Comparison of ENCODE assay signal across 8 cellular contexts in the genomic region with DNA sequence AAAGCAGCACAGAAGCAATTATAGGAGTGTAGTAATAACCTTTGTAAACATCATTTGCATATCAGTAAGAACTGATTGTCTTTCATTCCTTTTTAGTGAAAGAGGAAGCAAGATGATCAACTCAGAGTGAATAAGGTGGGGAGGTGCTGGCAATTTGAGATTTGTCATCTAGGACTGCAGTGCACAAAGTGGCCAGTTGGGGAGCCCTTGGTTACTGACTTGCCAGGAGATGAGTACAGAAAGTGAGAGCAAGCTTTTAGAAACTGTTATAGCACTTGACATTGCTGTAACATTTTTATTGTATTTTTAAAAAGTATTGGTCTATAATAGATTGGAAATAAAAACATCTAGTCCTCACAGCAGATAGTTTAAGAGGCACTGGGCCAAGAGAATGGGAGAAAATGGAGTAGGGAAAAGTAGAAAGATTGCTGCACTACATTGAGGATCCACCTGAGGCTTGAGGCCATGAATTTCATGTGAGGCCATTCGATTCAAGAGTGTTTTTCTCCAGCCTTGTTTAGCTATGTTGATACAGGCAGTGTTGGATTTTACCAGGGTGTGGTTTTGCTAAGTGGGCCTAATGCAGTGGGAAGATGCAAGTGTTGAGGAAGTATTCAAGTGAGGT. TPM values are rescaled to one million over a fixed set of nuclear protein-coding genes. Genes with fewer than 3 reads are reported as not detected.
DNase-seq lines count a peak whose midpoint lies in the region; ATAC-seq and TF ChIP-seq lines count a peak whose summit lies in the region.

No MANE protein-coding gene starts in this region.

- CTCF ChIA-PET in Caco-2 (lab: Charles Lee): interaction anchor here (0.9 kb wide), 1 partner anchor 54 kb away, joined by 3 read pairs; no protein-coding TSS in a partner anchor

- H3K4me3 ChIP-seq in Caco-2 (ENCODE audit: low read depth, low read length): no peak overlapping the region
- no peak overlapping the region for H3K4me3 ChIP-seq in OCI-LY1 (ENCODE audit: low read depth, low read length, poor library complexity, severe bottlenecking)
- H3K4me3 ChIP-seq in smooth muscle cell: no peak overlapping the region
- H3K4me3 ChIP-seq in lower leg skin (ENCODE audit: low read depth, poor library complexity, severe bottlenecking): no peak overlapping the region

- intact Hi-C loops in Caco-2 (cut with micrococcal nuclease; ENCODE audit: unreplicated experiment): loop anchor here (1.0 kb wide), 1 partner anchor 267 kb away; no protein-coding TSS in a partner anchor
- intact Hi-C loops in lower leg skin (cut with DNase I; ENCODE audit: low total_unique reads): no loop called here

- H3K9me2 ChIP-seq in OCI-LY1 (ENCODE audit: low read depth, low read length): no peaks in the 10 kb centered on the region

- peaks cover 13% of the 10 kb centered on the region for H3K27me3 Mint-ChIP-seq in Caco-2 (ENCODE audit: insufficient read depth, unreplicated experiment)

- H3K9ac ChIP-seq in OCI-LY1 (ENCODE audit: low read length) (no peak overlapping the region), smooth muscle cell (ENCODE audit: low read depth) (no peak overlapping the region)

- no peaks in the 10 kb centered on the region for H3F3A ChIP-seq in OCI-LY1 (ENCODE audit: insufficient read depth, low read length)
- H3F3A ChIP-seq in smooth muscle cell (ENCODE audit: low read depth): no peaks in the 10 kb centered on the region

- H3K4me1 ChIP-seq in Caco-2 (no peaks in the 10 kb centered on the region), OCI-LY1 (ENCODE audit: insufficient read depth, low read length, severe bottlenecking) (no peaks in the 10 kb centered on the region), foreskin keratinocyte (no peaks in the 10 kb centered on the region), smooth muscle cell (ENCODE audit: low read depth) (no peaks in the 10 kb centered on the region)

- H2AFZ ChIP-seq in OCI-LY1 (ENCODE audit: low read length): no peak overlapping the region
- no peak overlapping the region for H2AFZ ChIP-seq in smooth muscle cell (ENCODE audit: low read depth)

- peak; percentile 70 to 80 for TF ChIP-seq CTCF in Caco-2 (IDR thresholded peaks at IDR 0.05; ENCODE audit: insufficient read depth in 1 of 2, low read depth in 1 of 2, low read length in 1 of 2, severe bottlenecking in 1 of 2, unreplicated experiment in 1 of 2)
- peak; percentile 84 for TF ChIP-seq CTCF in OCI-LY1 (IDR thresholded peaks at IDR 0.05; ENCODE audit: low read length)
- peak; percentile 70 for TF ChIP-seq CTCF in foreskin keratinocyte (conservative IDR thresholded peaks at IDR 0.05)
- TF ChIP-seq CTCF in smooth muscle cell (IDR thresholded peaks at IDR 0.05; ENCODE audit: borderline replicate concordance, insufficient read depth, poor library complexity, severe bottlenecking): peak; percentile 58
- TF ChIP-seq CTCF in lower leg skin (IDR thresholded peaks at IDR 0.05): no peak

- H3K36me3 Mint-ChIP-seq in Caco-2 (ENCODE audit: insufficient read depth, unreplicated experiment): no peaks in the 10 kb centered on the region

- no TSS peak for BruUV-seq in Caco-2 (replicated peaks; lab: Mats Ljungman, UMichigan)

- no peaks in the 10 kb centered on the region for H3K36me3 ChIP-seq in Caco-2 (ENCODE audit: control insufficient read depth, insufficient read depth, low read length)
- H3K36me3 ChIP-seq in OCI-LY1 (ENCODE audit: insufficient read depth, low read length): no peaks in the 10 kb centered on the region
- no peaks in the 10 kb centered on the region for H3K36me3 ChIP-seq in smooth muscle cell (ENCODE audit: low read depth)

- no peak overlapping the region for H3K27ac Mint-ChIP-seq in Caco-2 (ENCODE audit: unreplicated experiment)

- no peak overlapping the region for H3K27ac ChIP-seq in OCI-LY1 (ENCODE audit: low read depth, low read length, poor library complexity, severe bottlenecking)
- H3K27ac ChIP-seq in foreskin keratinocyte: no peak overlapping the region
- H3K27ac ChIP-seq in smooth muscle cell (ENCODE audit: low read depth): no peak overlapping the region

- DNase-seq in Caco-2: peak in 1 of 2 experiments; percentile 59
- peak; percentile 64 for DNase-seq in GM19240 (ENCODE audit: insufficient read length, low spot score)
- DNase-seq in activated T-cell treated with anti-CD3 and anti-CD28 coated beads, Interleukin-2, amount 50 U/mL, for 1 hour: peak; percentile 63
- peak in 1 of 2 donors; percentile 50 for DNase-seq in foreskin keratinocyte
- no peak for DNase-seq in smooth muscle cell (lab: John Stamatoyannopoulos, UW; ENCODE audit: unreplicated experiment)
- no peak for DNase-seq in lower leg skin (ENCODE audit: low spot score in 2 of 2)

- H3K27me3 ChIP-seq in Caco-2 (replicated peaks; ENCODE audit: control insufficient read depth, insufficient read depth, low read length) (no peaks in the 10 kb centered on the region), OCI-LY1 (ENCODE audit: insufficient read depth, low read length) (no peaks in the 10 kb centered on the region; the same call in 1 of the 2 replicates), foreskin keratinocyte (peaks cover 24% of the 10 kb centered on the region), smooth muscle cell (ENCODE audit: low read depth) (no peaks in the 10 kb centered on the region)

- H3K4me2 ChIP-seq in OCI-LY1 (ENCODE audit: low read length): no peak overlapping the region
- no peak overlapping the region for H3K4me2 ChIP-seq in smooth muscle cell

- no peaks in the 10 kb centered on the region for H4K20me1 ChIP-seq in OCI-LY1 (ENCODE audit: insufficient read depth, low read length)
- H4K20me1 ChIP-seq in smooth muscle cell (ENCODE audit: low read depth): no peaks in the 10 kb centered on the region

- no peaks in the 10 kb centered on the region for H3K9me3 ChIP-seq in Caco-2
- H3K9me3 ChIP-seq in OCI-LY1 (ENCODE audit: low read length): no peaks in the 10 kb centered on the region
- H3K9me3 ChIP-seq in smooth muscle cell (replicated peaks; ENCODE audit: low read depth): no peaks in the 10 kb centered on the region

- ATAC-seq in HG03175 (IDR thresholded peaks at IDR 0.05; ENCODE audit: unreplicated experiment) (peak; percentile 100), foreskin keratinocyte (peak; percentile 91)

- H3K4me1 Mint-ChIP-seq in Caco-2 (ENCODE audit: low read depth, unreplicated experiment): peaks cover 7% of the 10 kb centered on the region

- no peak for TF ChIP-seq POLR2A in lower leg skin (IDR thresholded peaks at IDR 0.05)

- peaks cover 10% of the 10 kb centered on the region for H3K9me3 Mint-ChIP-seq in Caco-2 (ENCODE audit: unreplicated experiment)

- 50% methylated on average over 1 of the region's 1 CpG for WGBS in smooth muscle cell (ENCODE audit: low lambda C conversion rate)
- 72 to 83% methylated on average over 1 of the region's 1 CpG for WGBS in lower leg skin, 2 donors

- POLR2A ChIA-PET in Caco-2 (lab: Charles Lee): no interaction called here

- no peaks in the 10 kb centered on the region for H3K79me2 ChIP-seq in OCI-LY1 (ENCODE audit: insufficient read depth, low read length)
- H3K79me2 ChIP-seq in smooth muscle cell (ENCODE audit: low read depth): no peaks in the 10 kb centered on the region

- H3K4me3 Mint-ChIP-seq in Caco-2 (ENCODE audit: unreplicated experiment): no peak overlapping the region

RNA-seq across cellular contexts. Expression of gene SYT16, which starts 47.9 kb away (rescaled TPM):
- total RNA-seq in Caco-2 (2022): 0.68 and 1.00 TPM in 2 replicates
- total RNA-seq in foreskin keratinocyte: 0.37 and 0.53 TPM in 2 replicates
- 0.06 and 0.08 TPM in 2 replicates for polyA plus RNA-seq in foreskin keratinocyte
- total RNA-seq in smooth muscle cell: 1.0 and 2.4 TPM in 2 replicates
- polyA plus RNA-seq in smooth muscle cell: 1.1 TPM in 1 of 2 replicates, not detected in the other
- under 1 TPM in 2 of 4 donors, not detected in 2; under 0.01 to 0.03 TPM for total RNA-seq in lower leg skin

Comparison
In these comparisons a context has a peak if more than half of its experiments do, and no peak if none do; other contexts are left out.
1. DNase-seq: peak in GM19240 (single experiment) and activated T-cell treated with anti-CD3 and anti-CD28 coated beads, Interleukin-2, amount 50 U/mL, for 1 hour (single experiment); none in smooth muscle cell (single experiment) and lower leg skin (0 of 2).
2. CTCF ChIP-seq: peak in Caco-2 (2 of 2), OCI-LY1 (single experiment), foreskin keratinocyte (single experiment) and smooth muscle cell (single experiment); none in lower leg skin (0 of 3).